Comparison of ENCODE assay signal across 14 cellular contexts in genomic region chr3:5038243-5038642, GRCh38. TPM values are rescaled to one million over a fixed set of nuclear protein-coding genes. Genes with fewer than 3 reads are reported as not detected.
DNase-seq lines count a peak whose midpoint lies in the region; ATAC-seq lines count a peak whose summit lies in the region.
"Had no signal": no experiment of that assay in that cellular context is flagged by ENCODE, and none has a peak within 500 bp of the region (broad histone marks: within the 10 kb centered on the region; RNA-seq: fewer than 3 reads in every experiment).

No MANE protein-coding gene starts in this region.

- WGBS in trophoblast cell (ENCODE audit: extremely low coverage, insufficient coverage, insufficient read length), result no CpG with 5 or more reads among the region's 2 CpGs

- H3K27me3 Mint-ChIP-seq in activated T-helper 1 cell treated with anti-CD3 and anti-CD28 coated beads, Interleukin-12 subunit alpha, Interleukin-12 subunit beta, Interleukin-2, Interleukin-4 antibody, amounts not matched to agents 30 ng/mL and 10 ng/mL and 1 ng/mL, durations not matched to agents 14 hours and 24 hours and 36 hours (ENCODE audit: insufficient read depth), result no peaks in the 10 kb centered on the region
- H3K27me3 Mint-ChIP-seq: IgD-negative memory B cell had no signal

- H4K12ac ChIP-seq in trophoblast cell (ENCODE audit: low read depth, low read length), result no peak overlapping the region

- peak overlapping the region; percentile 93 for H3K27ac Mint-ChIP-seq in activated T-helper 1 cell treated with anti-CD3 and anti-CD28 coated beads, Interleukin-12 subunit alpha, Interleukin-12 subunit beta, Interleukin-2, Interleukin-4 antibody, amounts not matched to agents 30 ng/mL and 10 ng/mL and 1 ng/mL, durations not matched to agents 14 hours and 24 hours and 36 hours
- H3K27ac Mint-ChIP-seq: nephron had no signal

- no peaks in the 10 kb centered on the region for H3K36me3 ChIP-seq in trophoblast cell (ENCODE audit: control insufficient read depth in 1 of 2, insufficient read depth in 2 of 2, low read length in 2 of 2)
- H3K36me3 ChIP-seq: vagina had no signal

- H3K4me2 ChIP-seq in trophoblast cell (ENCODE audit: low read length), result no peak overlapping the region

- H3K4me1 Mint-ChIP-seq in activated T-helper 1 cell treated with anti-CD3 and anti-CD28 coated beads, Interleukin-12 subunit alpha, Interleukin-12 subunit beta, Interleukin-2, Interleukin-4 antibody, amounts not matched to agents 30 ng/mL and 10 ng/mL and 1 ng/mL, durations not matched to agents 14 hours and 24 hours and 36 hours (ENCODE audit: low read depth), result peaks cover 49% of the 10 kb centered on the region
- H3K4me1 Mint-ChIP-seq: nephron had no signal

- peak overlapping the region; percentile 80 for H2BK12ac ChIP-seq in trophoblast cell (ENCODE audit: low read length)

- no peak overlapping the region for H3K9ac ChIP-seq in trophoblast cell (ENCODE audit: low read length)

- no peak overlapping the region for H2AFZ ChIP-seq in trophoblast cell (ENCODE audit: insufficient read depth, low read length, poor library complexity)

- no peak overlapping the region for H2BK5ac ChIP-seq in trophoblast cell (ENCODE audit: low read depth, low read length, poor library complexity)

- H2AK5ac ChIP-seq in trophoblast cell (ENCODE audit: low read length), result no peak overlapping the region

- no peaks in the 10 kb centered on the region for H3K9me3 Mint-ChIP-seq in activated T-helper 1 cell treated with anti-CD3 and anti-CD28 coated beads, Interleukin-12 subunit alpha, Interleukin-12 subunit beta, Interleukin-2, Interleukin-4 antibody, amounts not matched to agents 30 ng/mL and 10 ng/mL and 1 ng/mL, durations not matched to agents 14 hours and 24 hours and 36 hours
- H3K9me3 Mint-ChIP-seq: IgD-negative memory B cell, nephron had no signal

- intact Hi-C loops in activated T-helper 1 cell treated with anti-CD3 and anti-CD28 coated beads, Interleukin-12 subunit alpha, Interleukin-12 subunit beta, Interleukin-2, Interleukin-4 antibody, amounts not matched to agents 30 ng/mL and 10 ng/mL and 1 ng/mL, durations not matched to agents 14 hours and 24 hours and 36 hours (cut with micrococcal nuclease), result loop anchor here (1.0 to 5.0 kb wide), 7 partner anchors 12 to 131 kb away; no protein-coding TSS in a partner anchor

- H3K36me3 Mint-ChIP-seq in activated T-helper 1 cell treated with anti-CD3 and anti-CD28 coated beads, Interleukin-12 subunit alpha, Interleukin-12 subunit beta, Interleukin-2, Interleukin-4 antibody, amounts not matched to agents 30 ng/mL and 10 ng/mL and 1 ng/mL, durations not matched to agents 14 hours and 24 hours and 36 hours (ENCODE audit: low read depth), result peaks cover 3% of the 10 kb centered on the region
- H3K36me3 Mint-ChIP-seq: IgD-negative memory B cell had no signal

- peak overlapping the region; percentile 68 for H3K14ac ChIP-seq in trophoblast cell (ENCODE audit: low read length)

- no peak overlapping the region for H3K18ac ChIP-seq in trophoblast cell (ENCODE audit: low read length)

- H3K79me2 ChIP-seq in trophoblast cell (ENCODE audit: control insufficient read depth, insufficient read depth, low read length, poor library complexity), result no peaks in the 10 kb centered on the region

- DNase-seq in MV-4-11 (lab: John Stamatoyannopoulos, UW) (peak; percentile 81), trophoblast cell (no peak), germinal center (ENCODE audit: low spot score) (no peak), anterior cingulate cortex (lab: John Stamatoyannopoulos, UW) (no peak)
- no peak for DNase-seq in activated T-helper 1 cell treated with anti-CD3 and anti-CD28 coated beads, Interleukin-12 subunit alpha, Interleukin-12 subunit beta, Interleukin-2, Interleukin-4 antibody, amounts not matched to agents 30 ng/mL and 10 ng/mL and 1 ng/mL, durations not matched to agents 14 hours and 24 hours and 36 hours (ENCODE audit: low spot score)
- DNase-seq: dermis blood vessel endothelial cell, left ventricle myocardium superior, NCI-H1436 treated with DMSO at 0.1 percent for 48 hours, NCI-H69 had no signal

- no peak overlapping the region for H2BK120ac ChIP-seq in trophoblast cell (ENCODE audit: insufficient read depth, low read length, poor library complexity)

- H3K23ac ChIP-seq in trophoblast cell (ENCODE audit: low read length), result no peak overlapping the region

- no peak overlapping the region for H3K4me3 ChIP-seq in trophoblast cell (ENCODE audit: low read depth, low read length)
- H3K4me3 ChIP-seq: vagina had no signal

- H3K4me1 ChIP-seq in trophoblast cell (ENCODE audit: control insufficient read depth in 1 of 2, insufficient read depth in 2 of 2, low read length in 2 of 2), result peaks cover 5 to 12% of the 10 kb centered on the region in 2 experiments
- H3K4me1 ChIP-seq: vagina had no signal

- H3K27ac ChIP-seq in trophoblast cell (ENCODE audit: low read depth, low read length), result no peak overlapping the region
- H3K27ac ChIP-seq: vagina had no signal

- H4K8ac ChIP-seq in trophoblast cell (ENCODE audit: low read depth, low read length), result peak overlapping the region; percentile 51

- peaks cover 3% of the 10 kb centered on the region for H3K79me1 ChIP-seq in trophoblast cell (ENCODE audit: low read length)

- no peak overlapping the region for H3K4ac ChIP-seq in trophoblast cell (ENCODE audit: low read depth, low read length)

- no peaks in the 10 kb centered on the region for H3K9me3 ChIP-seq in trophoblast cell (ENCODE audit: insufficient read depth, low read depth, low read length)
- H3K9me3 ChIP-seq: vagina had no signal

- H3K27me3 ChIP-seq in trophoblast cell (ENCODE audit: insufficient read depth, low read length), result no peaks in the 10 kb centered on the region
- H3K27me3 ChIP-seq: vagina had no signal

- peak overlapping the region; percentile 9 for H3K4me3 Mint-ChIP-seq in activated T-helper 1 cell treated with anti-CD3 and anti-CD28 coated beads, Interleukin-12 subunit alpha, Interleukin-12 subunit beta, Interleukin-2, Interleukin-4 antibody, amounts not matched to agents 30 ng/mL and 10 ng/mL and 1 ng/mL, durations not matched to agents 14 hours and 24 hours and 36 hours
- H3K4me3 Mint-ChIP-seq: nephron had no signal

- H4K91ac ChIP-seq in trophoblast cell (ENCODE audit: low read depth, low read length), result no peak overlapping the region

- ATAC-seq in GM21381 (IDR thresholded peaks at IDR 0.05; ENCODE audit: unreplicated experiment) (peak; percentile 16), GM18498 (IDR thresholded peaks at IDR 0.05; ENCODE audit: unreplicated experiment) (no peak)
- ATAC-seq: left ventricle myocardium superior had no signal

RNA-seq across cellular contexts. Expression of gene BHLHE40, which starts 59.0 kb away (rescaled TPM):
- total RNA-seq in activated T-helper 1 cell treated with anti-CD3 and anti-CD28 coated beads, Interleukin-12 subunit alpha, Interleukin-12 subunit beta, Interleukin-2, Interleukin-4 antibody, amounts not matched to agents 30 ng/mL and 10 ng/mL and 1 ng/mL, durations not matched to agents 14 hours and 24 hours and 36 hours, result 449 and 458 TPM in 2 replicates
- 173 and 187 TPM in 2 replicates for polyA plus RNA-seq in trophoblast cell (2013)
